ENCODE assay signal across 4 cellular contexts in genomic region chr13:99172951-99173350, GRCh38.
"Had no signal": no experiment of that assay in that cellular context is flagged by ENCODE, and none has a peak within 500 bp of the region (broad histone marks: within the 10 kb centered on the region; RNA-seq: fewer than 3 reads in every experiment).

No MANE protein-coding gene starts in this region.

- ATAC-seq: HepG2, K562 had no signal

- DNase-seq: IMR-90 had no signal

- H3K27ac ChIP-seq: HL-60 had no signal

- H3K4me3 ChIP-seq: K562 had no signal
